In the genomic region with DNA sequence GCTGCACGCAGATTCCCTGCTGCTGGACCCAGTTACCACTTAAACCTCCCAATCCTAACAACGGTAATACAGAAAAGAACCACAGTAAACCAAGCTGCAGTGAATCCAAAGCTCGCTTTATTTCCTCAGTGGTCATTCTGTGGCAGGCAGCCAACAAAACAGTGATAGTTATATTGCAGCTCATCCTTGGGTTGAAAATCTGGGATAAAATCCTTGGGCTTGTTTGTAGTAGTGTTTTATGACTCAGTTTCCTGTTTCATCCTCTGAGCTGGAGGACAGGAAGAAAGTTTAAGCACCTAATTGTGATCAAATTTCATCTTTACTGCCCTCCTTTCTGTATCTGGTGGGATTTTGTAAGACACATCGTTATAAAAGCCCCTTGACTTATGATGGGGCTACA, we compare ENCODE assay signal across 28 cellular contexts. TPM values are rescaled to one million over a fixed set of nuclear protein-coding genes. Genes with fewer than 3 reads are reported as not detected.
DNase-seq lines count a peak whose midpoint lies in the region; ATAC-seq and TF ChIP-seq lines count a peak whose summit lies in the region.
"Had no signal": no experiment of that assay in that cellular context is flagged by ENCODE, and none has a peak within 500 bp of the region (broad histone marks: within the 10 kb centered on the region; RNA-seq: fewer than 3 reads in every experiment).

No MANE protein-coding gene starts in this region.

- H3K36me3 ChIP-seq in GM23248 (ENCODE audit: low read depth) (0 out of 2 replicates have a peak, but pooled peaks cover 4% of the 10 kb centered on the region), PC-3 (ENCODE audit: low read depth, low read length) (no peaks in the 10 kb centered on the region), fibroblast of lung (ENCODE audit: control insufficient read depth, insufficient read depth, low read length) (no peaks in the 10 kb centered on the region), mucosa of descending colon (ENCODE audit: low read depth) (no peaks in the 10 kb centered on the region)
- H3K36me3 ChIP-seq: breast epithelium, thyroid gland had no signal

- intact Hi-C loops in PC-3 (cut with micrococcal nuclease), result no loop called here
- intact Hi-C loops in mucosa of descending colon (cut with DNase I, micrococcal nuclease), result no loop called here

- no peaks in the 10 kb centered on the region for H3K27me3 Mint-ChIP-seq in T-helper 17 cell
- no peaks in the 10 kb centered on the region for H3K27me3 Mint-ChIP-seq in activated CD8-positive, alpha-beta T cell treated with anti-CD3 and anti-CD28 coated beads, Interleukin-2, amount 10 ng/mL, durations not matched to agents 7 days and 5 days (ENCODE audit: low read depth)
- H3K27me3 Mint-ChIP-seq: activated CD4-positive, alpha-beta T cell treated with anti-CD3 and anti-CD28 coated beads, Interleukin-2, amount 10 ng/mL, durations not matched to agents 7 days and 5 days; activated naive CD8-positive, alpha-beta T cell treated with anti-CD3 and anti-CD28 coated beads, Interleukin-2, amount 50 U/mL, for 24 hours; CD4-positive, alpha-beta memory T cell; dendritic cell treated with granulocyte-macrophage colony-stimulating factor and Interleukin-4, amounts not matched to agents 40 ng/mL and 50 ng/mL, for 4 days had no signal

- no peak overlapping the region for H3K27ac Mint-ChIP-seq in T-helper 17 cell
- no peak overlapping the region for H3K27ac Mint-ChIP-seq in activated CD8-positive, alpha-beta T cell treated with anti-CD3 and anti-CD28 coated beads, Interleukin-2, amount 10 ng/mL, durations not matched to agents 7 days and 5 days
- H3K27ac Mint-ChIP-seq: activated CD4-positive, alpha-beta T cell treated with anti-CD3 and anti-CD28 coated beads, Interleukin-2, amount 10 ng/mL, durations not matched to agents 7 days and 5 days; activated naive CD8-positive, alpha-beta T cell treated with anti-CD3 and anti-CD28 coated beads, Interleukin-2, amount 50 U/mL, for 24 hours; activated T-helper 2 cell treated with anti-CD3 and anti-CD28 coated beads, Interferon-gamma antibody, Interleukin-2, Interleukin-4, amounts not matched to agents 10 μg/mL and 5 μg/mL and 100 μg/mL, durations not matched to agents 14 hours and 24 hours and 36 hours; CD4-positive, alpha-beta memory T cell; dendritic cell treated with granulocyte-macrophage colony-stimulating factor and Interleukin-4, amounts not matched to agents 40 ng/mL and 50 ng/mL, for 4 days; H9; natural killer cell had no signal

- H3K9me3 Mint-ChIP-seq in activated CD8-positive, alpha-beta T cell treated with anti-CD3 and anti-CD28 coated beads, Interleukin-2, amount 10 ng/mL, durations not matched to agents 7 days and 5 days (ENCODE audit: insufficient read depth), result no peaks in the 10 kb centered on the region
- H3K9me3 Mint-ChIP-seq: activated CD4-positive, alpha-beta T cell treated with anti-CD3 and anti-CD28 coated beads, Interleukin-2, amount 10 ng/mL, durations not matched to agents 7 days and 5 days; activated naive CD8-positive, alpha-beta T cell treated with anti-CD3 and anti-CD28 coated beads, Interleukin-2, amount 50 U/mL, for 24 hours; activated T-helper 2 cell treated with anti-CD3 and anti-CD28 coated beads, Interferon-gamma antibody, Interleukin-2, Interleukin-4, amounts not matched to agents 10 μg/mL and 5 μg/mL and 100 μg/mL, durations not matched to agents 14 hours and 24 hours and 36 hours; CD4-positive, alpha-beta memory T cell; dendritic cell treated with granulocyte-macrophage colony-stimulating factor and Interleukin-4, amounts not matched to agents 40 ng/mL and 50 ng/mL, for 4 days; H9; natural killer cell had no signal

- H3K4me3 ChIP-seq in GM23248, result no peak overlapping the region
- H3K4me3 ChIP-seq in PC-3 (ENCODE audit: low read length), result no peak overlapping the region
- no peak overlapping the region for H3K4me3 ChIP-seq in fibroblast of lung (replicated peaks in 1 of 4; ENCODE audit: control extremely low read depth in 1 of 4, insufficient read depth in 1 of 4, low read depth in 3 of 4, low read length in 4 of 4)
- no peak overlapping the region for H3K4me3 ChIP-seq in skeletal muscle cell (ENCODE audit: low read depth, low read length)
- H3K4me3 ChIP-seq in mucosa of descending colon, result no peak overlapping the region
- H3K4me3 ChIP-seq: breast epithelium, sigmoid colon, thyroid gland had no signal

- H3K27me3 ChIP-seq in GM23248 (replicated peaks; ENCODE audit: insufficient read depth) (no peaks in the 10 kb centered on the region), PC-3 (ENCODE audit: low read length) (no peaks in the 10 kb centered on the region), fibroblast of lung (ENCODE audit: control insufficient read depth, insufficient read depth, low read length) (no peaks in the 10 kb centered on the region)
- H3K27me3 ChIP-seq: breast epithelium, sigmoid colon, thyroid gland had no signal

- H3K79me2 ChIP-seq in GM23248 (ENCODE audit: insufficient read depth), result no peaks in the 10 kb centered on the region
- no peaks in the 10 kb centered on the region for H3K79me2 ChIP-seq in PC-3 (ENCODE audit: low read length)
- no peaks in the 10 kb centered on the region for H3K79me2 ChIP-seq in fibroblast of lung (ENCODE audit: control insufficient read depth, insufficient read depth, low read length)
- H3K79me2 ChIP-seq: parathyroid adenoma had no signal

- H3K4me1 ChIP-seq in GM23248 (ENCODE audit: insufficient read depth), result no peaks in the 10 kb centered on the region
- H3K4me1 ChIP-seq in PC-3 (ENCODE audit: insufficient read depth, low read length), result 0 out of 2 replicates have a peak, but pooled peaks cover 6% of the 10 kb centered on the region
- peaks cover 2% of the 10 kb centered on the region for H3K4me1 ChIP-seq in fibroblast of lung (ENCODE audit: control insufficient read depth, extremely low read depth, insufficient read depth, low read length)
- H3K4me1 ChIP-seq in mucosa of descending colon (ENCODE audit: low read depth), result no peaks in the 10 kb centered on the region
- H3K4me1 ChIP-seq: breast epithelium, parathyroid adenoma had no signal

- ATAC-seq in PC-3 (no peak), mucosa of descending colon (no peak), T-helper 17 cell (no peak)
- ATAC-seq in activated CD8-positive, alpha-beta T cell treated with anti-CD3 and anti-CD28 coated beads, Interleukin-2, amount 10 ng/mL, durations not matched to agents 7 days and 5 days, result no peak
- ATAC-seq: activated naive CD8-positive, alpha-beta T cell treated with anti-CD3 and anti-CD28 coated beads, Interleukin-2, amount 50 U/mL, for 24 hours; natural killer cell had no signal

- BruUV-seq in PC-3 (replicated peaks; lab: Mats Ljungman, UMichigan), result no TSS peak

- H3F3A ChIP-seq in GM23248 (ENCODE audit: insufficient read depth) (0 out of 2 replicates have a peak, but pooled peaks cover 5% of the 10 kb centered on the region), PC-3 (ENCODE audit: low read length, unreplicated experiment) (no peaks in the 10 kb centered on the region)

- TF ChIP-seq CTCF in PC-3 (conservative IDR thresholded peaks at IDR 0.05; ENCODE audit: low read depth, low read length) (no peak), fibroblast of lung (conservative IDR thresholded peaks at IDR 0.05 in 1 of 2, IDR thresholded peaks at IDR 0.05 in 1 of 2; ENCODE audit: low read depth in 1 of 2, low read length in 2 of 2) (no peak), mucosa of descending colon (IDR thresholded peaks at IDR 0.05) (no peak)

- in situ Hi-C loops in GM23248 (cut with MboI), result no loop called here

- H3K9me2 ChIP-seq in GM23248 (ENCODE audit: insufficient read depth), result no peaks in the 10 kb centered on the region
- H3K9me2 ChIP-seq in PC-3 (replicated peaks; ENCODE audit: low read length), result no peaks in the 10 kb centered on the region

- H3K4me1 Mint-ChIP-seq in T-helper 17 cell, result peaks cover 11% of the 10 kb centered on the region
- H3K4me1 Mint-ChIP-seq in activated CD8-positive, alpha-beta T cell treated with anti-CD3 and anti-CD28 coated beads, Interleukin-2, amount 10 ng/mL, durations not matched to agents 7 days and 5 days (ENCODE audit: low read depth), result no peaks in the 10 kb centered on the region

- H3K9me3 ChIP-seq in GM23248 (ENCODE audit: low read depth) (no peaks in the 10 kb centered on the region), PC-3 (ENCODE audit: low read length) (no peaks in the 10 kb centered on the region), fibroblast of lung (ENCODE audit: control insufficient read depth, insufficient read depth, low read depth, low read length) (no peaks in the 10 kb centered on the region), mucosa of descending colon (no peaks in the 10 kb centered on the region), T-helper 17 cell (ENCODE audit: control insufficient read depth, low read length, poor library complexity, severe bottlenecking) (no peaks in the 10 kb centered on the region)
- H3K9me3 ChIP-seq: breast epithelium, sigmoid colon, thyroid gland had no signal

- H3K27ac ChIP-seq in GM23248 (no peak overlapping the region), PC-3 (ENCODE audit: low read length) (no peak overlapping the region), fibroblast of lung (ENCODE audit: insufficient read depth, low read length) (no peak overlapping the region)
- H3K27ac ChIP-seq: breast epithelium, parathyroid adenoma, sigmoid colon, thyroid gland had no signal

- DNase-seq in GM23248 (peak; percentile 24), PC-3 (peak; percentile 22), fibroblast of lung (ENCODE audit: low read depth in 2 of 2) (peak; percentile 19 to 41), skeletal muscle cell (ENCODE audit: low read depth) (peak; percentile 51), mucosa of descending colon (no peak), T-helper 17 cell (no peak)
- no peak for DNase-seq in effector CD8-positive, alpha-beta T cell (lab: John Stamatoyannopoulos, UW)
- DNase-seq in activated CD8-positive, alpha-beta T cell treated with anti-CD3 and anti-CD28 coated beads, Interleukin-2, amount 10 ng/mL, durations not matched to agents 7 days and 5 days, result no peak
- DNase-seq: activated CD4-positive, alpha-beta T cell treated with anti-CD3 and anti-CD28 coated beads, Interleukin-2, amount 10 ng/mL, durations not matched to agents 7 days and 5 days; activated CD8-positive, alpha-beta memory T cell treated with anti-CD3 and anti-CD28 coated beads, Interleukin-2, amount 50 U/mL, for 4 hours; activated naive CD8-positive, alpha-beta T cell treated with anti-CD3 and anti-CD28 coated beads, Interleukin-2, amount 50 U/mL, for 24 hours; CD4-positive, alpha-beta memory T cell; DMS153; H9; kidney glomerular epithelial cell; mesendoderm; natural killer cell; NCI-H1436; NCI-H2171 treated with DMSO at 0.1 percent for 48 hours; NCI-H69; sigmoid colon; stimulated activated naive CD4-positive, alpha-beta T cell treated with Interleukin-2 at 50 U/mL for 16 hours; SW 1271; thyroid gland had no signal

- 81 to 84% methylated on average over 4 of the region's 4 CpGs for WGBS in GM23248 (ENCODE audit: low coverage in 1 of 2, low lambda C conversion rate in 2 of 2, missing lambda C conversion rate in 2 of 2), 2 experiments

- H3K4me2 ChIP-seq in GM23248 (ENCODE audit: unreplicated experiment), result no peak overlapping the region
- H3K4me2 ChIP-seq in PC-3 (ENCODE audit: low read length), result no peak overlapping the region
- H3K4me2 ChIP-seq in fibroblast of lung (ENCODE audit: extremely low read depth, insufficient read depth, low read length), result no peak overlapping the region

- H3K9ac ChIP-seq in GM23248 (no peak overlapping the region), PC-3 (ENCODE audit: low read length) (no peak overlapping the region), fibroblast of lung (ENCODE audit: insufficient read depth, low read length) (no peak overlapping the region)
- H3K9ac ChIP-seq: parathyroid adenoma had no signal

- no peaks in the 10 kb centered on the region for H3K36me3 Mint-ChIP-seq in T-helper 17 cell (ENCODE audit: low read depth)
- H3K36me3 Mint-ChIP-seq in activated CD8-positive, alpha-beta T cell treated with anti-CD3 and anti-CD28 coated beads, Interleukin-2, amount 10 ng/mL, durations not matched to agents 7 days and 5 days (ENCODE audit: low read depth), result peaks cover 2% of the 10 kb centered on the region
- H3K36me3 Mint-ChIP-seq: natural killer cell had no signal

- CTCF ChIA-PET in PC-3 (lab: Charles Lee), result no interaction called here
- CTCF ChIA-PET in activated CD8-positive, alpha-beta T cell treated with anti-CD3 and anti-CD28 coated beads, Interleukin-2, amount 10 ng/mL, durations not matched to agents 7 days and 5 days (lab: Charles Lee), result no interaction called here

- POLR2A ChIA-PET in PC-3 (lab: Charles Lee; ENCODE audit: unreplicated experiment), result interaction anchor here (0.5 kb wide), 1 partner anchor 32 kb away, joined by 14 read pairs; the partner anchor contains the start of gene HMGCR
- POLR2A ChIA-PET in activated CD8-positive, alpha-beta T cell treated with anti-CD3 and anti-CD28 coated beads, Interleukin-2, amount 10 ng/mL, durations not matched to agents 7 days and 5 days (lab: Charles Lee), result interaction anchor here (1.1 kb wide), 1 partner anchor 142 kb away, joined by 3 read pairs; no protein-coding TSS in a partner anchor

- H4K20me1 ChIP-seq in GM23248 (ENCODE audit: insufficient read depth) (no peaks in the 10 kb centered on the region), PC-3 (ENCODE audit: low read length) (no peaks in the 10 kb centered on the region), fibroblast of lung (ENCODE audit: control insufficient read depth, extremely low read depth, insufficient read depth, low read length) (no peaks in the 10 kb centered on the region)

- H3K4me3 Mint-ChIP-seq in T-helper 17 cell, result no peak overlapping the region
- no peak overlapping the region for H3K4me3 Mint-ChIP-seq in activated CD8-positive, alpha-beta T cell treated with anti-CD3 and anti-CD28 coated beads, Interleukin-2, amount 10 ng/mL, durations not matched to agents 7 days and 5 days
- H3K4me3 Mint-ChIP-seq: activated CD4-positive, alpha-beta T cell treated with anti-CD3 and anti-CD28 coated beads, Interleukin-2, amount 10 ng/mL, durations not matched to agents 7 days and 5 days; activated naive CD8-positive, alpha-beta T cell treated with anti-CD3 and anti-CD28 coated beads, Interleukin-2, amount 50 U/mL, for 24 hours; dendritic cell treated with granulocyte-macrophage colony-stimulating factor and Interleukin-4, amounts not matched to agents 40 ng/mL and 50 ng/mL, for 4 days; H9; natural killer cell had no signal

- H2AFZ ChIP-seq in GM23248, result no peak overlapping the region
- no peak overlapping the region for H2AFZ ChIP-seq in PC-3 (ENCODE audit: low read length)
- no peak overlapping the region for H2AFZ ChIP-seq in fibroblast of lung (ENCODE audit: low read length)
- H2AFZ ChIP-seq: parathyroid adenoma had no signal

RNA-seq across cellular contexts. Expression of gene HMGCR, which starts 31.4 kb away (rescaled TPM):
- total RNA-seq in GM23248 (2014; rRNA removed; shearing (Covaris generic)), result 18.1 and 34.0 TPM in 2 replicates
- polyA plus RNA-seq in GM23248 (2016; fragmentation: Nextera tagmentation; extraction: Ambion mirVana), result 14.4 and 17.3 TPM in 2 replicates
- 19.9 and 22.0 TPM in 2 replicates for total RNA-seq in PC-3 (2014; rRNA removed)
- total RNA-seq in fibroblast of lung, result 100 and 225 TPM in 2 replicates
- polyA plus RNA-seq in fibroblast of lung, result 76.0 and 132 TPM in 2 replicates
- 44.8 and 91.0 TPM in 2 replicates for polyA plus RNA-seq in fibroblast of lung (2012)
- polyA minus RNA-seq in fibroblast of lung (ENCODE audit: low replicate concordance), result 37.5 and 39.0 TPM in 2 replicates
- 100 to 1,000 TPM in 2 of 3 donors, 10 to 100 TPM in 1; 91.4 to 184 (median 149) TPM for total RNA-seq in mucosa of descending colon
- total RNA-seq in T-helper 17 cell, result 10 to 100 TPM; 37.9 to 48.0 TPM
- 10 to 100 TPM; 64.1 to 70.5 TPM for total RNA-seq in activated CD8-positive, alpha-beta T cell treated with anti-CD3 and anti-CD28 coated beads, Interleukin-2, amount 10 ng/mL, durations not matched to agents 7 days and 5 days

Comparison
In these comparisons a context has a peak if more than half of its experiments do, and no peak if none do; other contexts are left out.
1. DNase-seq: peak in GM23248 (single experiment), PC-3 (single experiment), fibroblast of lung (2 of 2) and skeletal muscle cell (single experiment); none in effector CD8-positive, alpha-beta T cell (single experiment), mucosa of descending colon (0 of 3), T-helper 17 cell (0 of 3) and activated CD8-positive, alpha-beta T cell treated with anti-CD3 and anti-CD28 coated beads, Interleukin-2, amount 10 ng/mL, durations not matched to agents 7 days and 5 days (single experiment).